ENCODE assay signal across 8 cellular contexts in genomic region chr12:104137902-104138746, GRCh38. TPM values are rescaled to one million over a fixed set of nuclear protein-coding genes. Genes with fewer than 3 reads are reported as not detected.
A peak's percentile ranks its signal among the peaks of the same experiment; 100 is the strongest.
DNase-seq lines count a peak whose midpoint lies in the region; ATAC-seq lines count a peak whose summit lies in the region.

TSS of gene NFYB (minus strand) at chr12:104138210. CDS start at chr12:104135453, 2,757 bp downstream.

- peaks cover under 1% of the 10 kb centered on the region; the same call in 1 of the 2 replicates for H3K36me3 ChIP-seq in Karpas-422 (ENCODE audit: insufficient read depth, low read length)
- no peaks in the 10 kb centered on the region for H3K36me3 ChIP-seq in naive thymus-derived CD4-positive, alpha-beta T cell (ENCODE audit: control insufficient read depth in 2 of 3, insufficient read depth in 3 of 3, low read length in 3 of 3)

- DNase-seq in DMS79 treated with DMSO at 0.1 percent for 48 hours (lab: John Stamatoyannopoulos, UW) (peak; percentile 94), Karpas-422 (peak; percentile 98), RKO (ENCODE audit: low spot score) (peak; percentile 96), fibroblast of gingiva (ENCODE audit: low read depth) (peak; percentile 98)
- peak; percentile 91 for DNase-seq in activated T-helper 1 cell treated with anti-CD3 and anti-CD28 coated beads, Interleukin-12 subunit alpha, Interleukin-12 subunit beta, Interleukin-2, Interleukin-4 antibody, amounts not matched to agents 30 ng/mL and 10 ng/mL and 1 ng/mL, durations not matched to agents 14 hours and 24 hours and 36 hours (ENCODE audit: low spot score)
- DNase-seq in naive thymus-derived CD4-positive, alpha-beta T cell: peak; percentile 90 to 96 (median 94)
- peak; percentile 88 for DNase-seq in stimulated activated naive B cell treated with anti-CD40 and anti-IgM and Interleukin-4, amounts not matched to agents 10 μg/mL and 1 μg/mL and 100 μg/mL, for 72 hours

- peak within 1 kb of the TSS; percentile 73; the same call in 1 of the 2 replicates for H2AFZ ChIP-seq in Karpas-422 (ENCODE audit: low read length)

- CTCF ChIA-PET in naive thymus-derived CD4-positive, alpha-beta T cell (lab: Charles Lee): interaction anchor here (0.6 to 0.7 kb wide), 3 partner anchors 139 to 1099 kb away, joined by 5 to 7 read pairs (median 5); no protein-coding TSS in a partner anchor

- no peaks in the 10 kb centered on the region for H3K36me3 Mint-ChIP-seq in activated T-helper 1 cell treated with anti-CD3 and anti-CD28 coated beads, Interleukin-12 subunit alpha, Interleukin-12 subunit beta, Interleukin-2, Interleukin-4 antibody, amounts not matched to agents 30 ng/mL and 10 ng/mL and 1 ng/mL, durations not matched to agents 14 hours and 24 hours and 36 hours (ENCODE audit: low read depth)
- H3K36me3 Mint-ChIP-seq in naive thymus-derived CD4-positive, alpha-beta T cell: no peaks in the 10 kb centered on the region
- H3K36me3 Mint-ChIP-seq in stimulated activated naive B cell treated with anti-CD40 and anti-IgM and Interleukin-4, amounts not matched to agents 10 μg/mL and 1 μg/mL and 100 μg/mL, for 72 hours: no peaks in the 10 kb centered on the region

- H3K27ac Mint-ChIP-seq in activated T-helper 1 cell treated with anti-CD3 and anti-CD28 coated beads, Interleukin-12 subunit alpha, Interleukin-12 subunit beta, Interleukin-2, Interleukin-4 antibody, amounts not matched to agents 30 ng/mL and 10 ng/mL and 1 ng/mL, durations not matched to agents 14 hours and 24 hours and 36 hours: peak within 1 kb of the TSS; percentile 88
- H3K27ac Mint-ChIP-seq in naive thymus-derived CD4-positive, alpha-beta T cell: peak within 1 kb of the TSS; percentile 71 to 95 (median 89)
- peak within 1 kb of the TSS; percentile 89 for H3K27ac Mint-ChIP-seq in stimulated activated naive B cell treated with anti-CD40 and anti-IgM and Interleukin-4, amounts not matched to agents 10 μg/mL and 1 μg/mL and 100 μg/mL, for 72 hours

- H3K4me1 ChIP-seq in Karpas-422 (ENCODE audit: low read length): peaks cover 41% of the 10 kb centered on the region
- H3K4me1 ChIP-seq in naive thymus-derived CD4-positive, alpha-beta T cell (ENCODE audit: control insufficient read depth in 2 of 2, insufficient read depth in 2 of 2, low read length in 2 of 2): peaks cover 10 to 23% of the 10 kb centered on the region in 2 donors

- H3K4me3 ChIP-seq in Karpas-422 (ENCODE audit: low read length): peak within 1 kb of the TSS; percentile 92
- peak within 1 kb of the TSS; percentile 69 for H3K4me3 ChIP-seq in naive thymus-derived CD4-positive, alpha-beta T cell (ENCODE audit: low read length)

- peaks cover 43% of the 10 kb centered on the region for H3K79me2 ChIP-seq in Karpas-422 (ENCODE audit: low read length)

- H3K9ac ChIP-seq in Karpas-422 (ENCODE audit: low read length): peak within 1 kb of the TSS; percentile 90

- peak within 1 kb of the TSS; percentile 87 for H3K4me3 Mint-ChIP-seq in activated T-helper 1 cell treated with anti-CD3 and anti-CD28 coated beads, Interleukin-12 subunit alpha, Interleukin-12 subunit beta, Interleukin-2, Interleukin-4 antibody, amounts not matched to agents 30 ng/mL and 10 ng/mL and 1 ng/mL, durations not matched to agents 14 hours and 24 hours and 36 hours
- peak within 1 kb of the TSS; percentile 81 to 93 (median 90) for H3K4me3 Mint-ChIP-seq in naive thymus-derived CD4-positive, alpha-beta T cell
- H3K4me3 Mint-ChIP-seq in stimulated activated naive B cell treated with anti-CD40 and anti-IgM and Interleukin-4, amounts not matched to agents 10 μg/mL and 1 μg/mL and 100 μg/mL, for 72 hours: peak within 1 kb of the TSS; percentile 85 to 86

- H3K27me3 Mint-ChIP-seq in activated T-helper 1 cell treated with anti-CD3 and anti-CD28 coated beads, Interleukin-12 subunit alpha, Interleukin-12 subunit beta, Interleukin-2, Interleukin-4 antibody, amounts not matched to agents 30 ng/mL and 10 ng/mL and 1 ng/mL, durations not matched to agents 14 hours and 24 hours and 36 hours (ENCODE audit: insufficient read depth): peaks cover 7% of the 10 kb centered on the region
- H3K27me3 Mint-ChIP-seq in naive thymus-derived CD4-positive, alpha-beta T cell: peaks cover 0 to 24% (median 0%) of the 10 kb centered on the region in 5 donors
- H3K27me3 Mint-ChIP-seq in stimulated activated naive B cell treated with anti-CD40 and anti-IgM and Interleukin-4, amounts not matched to agents 10 μg/mL and 1 μg/mL and 100 μg/mL, for 72 hours: peaks cover 0 to 5% of the 10 kb centered on the region in 2 donors

- POLR2A ChIA-PET in naive thymus-derived CD4-positive, alpha-beta T cell (lab: Charles Lee): interaction anchor here (0.6 to 3.5 kb wide), 19 partner anchors 9 to 1197 kb away, joined by 3 to 32 read pairs (median 3); partner anchors contain the start of genes HCFC2, HSP90B1, TDG and WASHC4

- no peaks in the 10 kb centered on the region for H3K27me3 ChIP-seq in Karpas-422 (ENCODE audit: low read length)
- no peaks in the 10 kb centered on the region for H3K27me3 ChIP-seq in naive thymus-derived CD4-positive, alpha-beta T cell (ENCODE audit: control insufficient read depth in 2 of 2, insufficient read depth in 2 of 2, low read length in 2 of 2)

- peaks cover 16% of the 10 kb centered on the region for H3K4me1 Mint-ChIP-seq in activated T-helper 1 cell treated with anti-CD3 and anti-CD28 coated beads, Interleukin-12 subunit alpha, Interleukin-12 subunit beta, Interleukin-2, Interleukin-4 antibody, amounts not matched to agents 30 ng/mL and 10 ng/mL and 1 ng/mL, durations not matched to agents 14 hours and 24 hours and 36 hours (ENCODE audit: low read depth)
- H3K4me1 Mint-ChIP-seq in naive thymus-derived CD4-positive, alpha-beta T cell: peaks cover 0 to 22% (median 9%) of the 10 kb centered on the region in 7 donors
- peaks cover 5 to 6% of the 10 kb centered on the region in 2 donors for H3K4me1 Mint-ChIP-seq in stimulated activated naive B cell treated with anti-CD40 and anti-IgM and Interleukin-4, amounts not matched to agents 10 μg/mL and 1 μg/mL and 100 μg/mL, for 72 hours

- no peaks in the 10 kb centered on the region for H3K9me2 ChIP-seq in Karpas-422 (replicated peaks; ENCODE audit: insufficient read depth, low read length)

- H3K9me3 Mint-ChIP-seq in activated T-helper 1 cell treated with anti-CD3 and anti-CD28 coated beads, Interleukin-12 subunit alpha, Interleukin-12 subunit beta, Interleukin-2, Interleukin-4 antibody, amounts not matched to agents 30 ng/mL and 10 ng/mL and 1 ng/mL, durations not matched to agents 14 hours and 24 hours and 36 hours: no peaks in the 10 kb centered on the region
- no peaks in the 10 kb centered on the region for H3K9me3 Mint-ChIP-seq in naive thymus-derived CD4-positive, alpha-beta T cell
- no peaks in the 10 kb centered on the region for H3K9me3 Mint-ChIP-seq in stimulated activated naive B cell treated with anti-CD40 and anti-IgM and Interleukin-4, amounts not matched to agents 10 μg/mL and 1 μg/mL and 100 μg/mL, for 72 hours

- peak within 1 kb of the TSS; percentile 75 for H3K27ac ChIP-seq in Karpas-422 (ENCODE audit: low read length)
- H3K27ac ChIP-seq in naive thymus-derived CD4-positive, alpha-beta T cell (ENCODE audit: low read depth, low read length): peak within 1 kb of the TSS; percentile 72

- H3K4me2 ChIP-seq in Karpas-422 (ENCODE audit: low read depth, low read length, poor library complexity, severe bottlenecking): peak within 1 kb of the TSS; percentile 83

- H3K9me3 ChIP-seq in Karpas-422 (ENCODE audit: low read length): no peaks in the 10 kb centered on the region
- H3K9me3 ChIP-seq in naive thymus-derived CD4-positive, alpha-beta T cell (ENCODE audit: control insufficient read depth in 2 of 3, low read length in 3 of 3): no peaks in the 10 kb centered on the region

- peak; percentile 92 for ATAC-seq in GM21825 (IDR thresholded peaks at IDR 0.05; ENCODE audit: unreplicated experiment)
- peak; percentile 97 for ATAC-seq in naive thymus-derived CD4-positive, alpha-beta T cell
- ATAC-seq in stimulated activated naive B cell treated with anti-CD40 and anti-IgM and Interleukin-4, amounts not matched to agents 10 μg/mL and 1 μg/mL and 100 μg/mL, for 72 hours (replicated peaks): peak; percentile 95

- H4K20me1 ChIP-seq in Karpas-422 (ENCODE audit: insufficient read depth, low read depth, low read length): no peaks in the 10 kb centered on the region

- intact Hi-C loops in activated T-helper 1 cell treated with anti-CD3 and anti-CD28 coated beads, Interleukin-12 subunit alpha, Interleukin-12 subunit beta, Interleukin-2, Interleukin-4 antibody, amounts not matched to agents 30 ng/mL and 10 ng/mL and 1 ng/mL, durations not matched to agents 14 hours and 24 hours and 36 hours (cut with micrococcal nuclease): loop anchor here (1.0 to 10.0 kb wide), 9 partner anchors 74 to 1197 kb away; partner anchors contain the start of genes C12orf75, EID3, HCFC2 and HSP90B1
- intact Hi-C loops in naive thymus-derived CD4-positive, alpha-beta T cell (cut with micrococcal nuclease): loop anchor here (1.0 to 5.0 kb wide), 17 partner anchors 74 to 1193 kb away; partner anchors contain the start of genes C12orf75 (in 2 of the 2), EID3 (in 2 of the 2), HCFC2 (in 2 of the 2) and NT5DC3 (in 2 of the 2)

RNA-seq across cellular contexts. Expression of gene NFYB, which starts in this region (rescaled TPM):
- 15.5 and 27.0 TPM in 2 replicates for total RNA-seq in Karpas-422 (2014; rRNA removed; shearing (Covaris generic); ENCODE audit: low replicate concordance)
- 25.0 and 25.2 TPM in 2 replicates for total RNA-seq in activated T-helper 1 cell treated with anti-CD3 and anti-CD28 coated beads, Interleukin-12 subunit alpha, Interleukin-12 subunit beta, Interleukin-2, Interleukin-4 antibody, amounts not matched to agents 30 ng/mL and 10 ng/mL and 1 ng/mL, durations not matched to agents 14 hours and 24 hours and 36 hours
- total RNA-seq in naive thymus-derived CD4-positive, alpha-beta T cell: 10 to 100 TPM; 11.6 to 25.9 (median 24.4) TPM
- 10 to 100 TPM; 39.1 to 47.0 TPM for polyA plus RNA-seq in naive thymus-derived CD4-positive, alpha-beta T cell

Comparison
In these comparisons a context has a peak if more than half of its experiments do, and no peak if none do; other contexts are left out.
1. Peak in every context shown above with its lines: DNase-seq, ATAC-seq, H3K4me3 ChIP-seq and H3K27ac ChIP-seq.